ENCODE assay signal across 8 cellular contexts in genomic region chr3:184229424-184230080, GRCh38. TPM values are rescaled to one million over a fixed set of nuclear protein-coding genes. Genes with fewer than 3 reads are reported as not detected.
DNase-seq lines count a peak whose midpoint lies in the region; ATAC-seq, FAIRE-seq and TF ChIP-seq lines count a peak whose summit lies in the region.

TSS of gene VWA5B2 (plus strand) at chr3:184229585. CDS start at chr3:184230529, 944 bp downstream.

- no peak within 1 kb of the TSS for H2AK5ac ChIP-seq in IMR-90 (ENCODE audit: low read depth, low read length)

- WGBS in IMR-90 (ENCODE audit: extremely low coverage in 2 of 2, insufficient read length in 1 of 2), 2 experiments = 2% methylated on average over 20 of the region's 64 CpGs; no CpG with 5 or more reads in 1 of the 2 experiments
- 0 to 1% methylated on average over 53 to 64 of the region's 64 CpGs for WGBS in heart right ventricle, 2 donors
- WGBS in prostate gland = under 1% methylated on average over 27 of the region's 64 CpGs

- dilution Hi-C loops in IMR-90 (cut with HindIII; ENCODE audit: low sequenced_read_pairs, unreplicated experiment) = no loop called here

- intact Hi-C loops in IMR-90 (cut with micrococcal nuclease) (loop anchor here (5.0 kb wide), 1 partner anchor 58 kb away; no protein-coding TSS in a partner anchor), heart right ventricle (cut with DNase I) (no loop called here), prostate gland (cut with DNase I) (no loop called here)

- no TSS peak for BruUV-seq in IMR-90 (replicated peaks; lab: Mats Ljungman, UMichigan)

- no peak within 1 kb of the TSS for H2BK20ac ChIP-seq in IMR-90 (ENCODE audit: low read depth, low read length)

- H4K20me1 ChIP-seq in IMR-90 (ENCODE audit: insufficient read depth, low read length) = no peaks in the 10 kb centered on the region; the same call in 1 of the 2 replicates

- H3K9me3 ChIP-seq in IMR-90 (ENCODE audit: control insufficient read depth, insufficient read depth, low read length) = no peaks in the 10 kb centered on the region
- no peaks in the 10 kb centered on the region for H3K9me3 ChIP-seq in RWPE2 (ENCODE audit: severe bottlenecking)
- H3K9me3 ChIP-seq in heart right ventricle = no peaks in the 10 kb centered on the region
- no peaks in the 10 kb centered on the region for H3K9me3 ChIP-seq in prostate gland

- POLR2A ChIA-PET in IMR-90 (lab: Charles Lee; ENCODE audit: unreplicated experiment) = interaction anchor here (0.6 kb wide), 1 partner anchor 161 kb away, joined by 3 read pairs; no protein-coding TSS in a partner anchor

- H4K5ac ChIP-seq in IMR-90 (ENCODE audit: low read depth, low read length) = no peak within 1 kb of the TSS

- peak; percentile 97 for FAIRE-seq in urothelium cell line (lab: Jason Lieb, UNC)

- peak; percentile 18; the same call in 1 of the 2 replicates for TF ChIP-seq CTCF in IMR-90 (conservative IDR thresholded peaks at IDR 0.05; ENCODE audit: low read depth, low read length)
- TF ChIP-seq CTCF in RWPE2 (IDR thresholded peaks at IDR 0.05; ENCODE audit: poor library complexity, severe bottlenecking) = no peak
- peak in 8 of 9 donors; percentile 5 to 45 (median 29) for TF ChIP-seq CTCF in heart right ventricle (IDR thresholded peaks at IDR 0.05)
- TF ChIP-seq CTCF in prostate gland (IDR thresholded peaks at IDR 0.05) = peak in 2 of 4 experiments; percentile 42 to 54

- H3K9me1 ChIP-seq in IMR-90 (ENCODE audit: insufficient read depth, low read length) = 0 out of 2 replicates have a peak, but pooled peaks cover 3% of the 10 kb centered on the region

- H3K4me3 ChIP-seq in IMR-90 (ENCODE audit: insufficient read depth, low read depth, low read length) = peak within 1 kb of the TSS; percentile 47
- H3K4me3 ChIP-seq in RWPE2 (ENCODE audit: severe bottlenecking) = peak within 1 kb of the TSS; percentile 28
- peak within 1 kb of the TSS; percentile 38 to 69 (median 54) for H3K4me3 ChIP-seq in heart right ventricle
- H3K4me3 ChIP-seq in prostate gland = peak within 1 kb of the TSS; percentile 29 to 38

- no peak within 1 kb of the TSS for H2AK9ac ChIP-seq in IMR-90 (replicated peaks; ENCODE audit: low read depth, low read length, poor library complexity)

- H3K27me3 ChIP-seq in IMR-90 (ENCODE audit: control insufficient read depth, insufficient read depth, low read length) (peaks cover 64% of the 10 kb centered on the region), RWPE2 (ENCODE audit: insufficient read depth, poor library complexity, severe bottlenecking) (peaks cover 37% of the 10 kb centered on the region), heart right ventricle (peaks cover 17 to 89% (median 52%) of the 10 kb centered on the region in 7 donors), prostate gland (replicated peaks; ENCODE audit: insufficient read depth) (no peaks in the 10 kb centered on the region)

- TF ChIP-seq POLR2A in IMR-90 (IDR thresholded peaks at IDR 0.05; ENCODE audit: low read depth, low read length) (no peak), prostate gland (IDR thresholded peaks at IDR 0.05) (peak; percentile 23)

- TF ChIP-seq RAD21 in IMR-90 (IDR thresholded peaks at IDR 0.05; ENCODE audit: low read length) = no peak

- H3K18ac ChIP-seq in IMR-90 (ENCODE audit: low read depth, low read length) = no peak within 1 kb of the TSS

- in situ Hi-C loops in IMR-90 (cut with MboI; ENCODE audit: low sequenced_read_pairs) = no loop called here

- H3K14ac ChIP-seq in IMR-90 (replicated peaks; ENCODE audit: low read depth, low read length) = no peak within 1 kb of the TSS

- CTCF ChIA-PET in IMR-90 (lab: Yijun Ruan, JAX) = interaction anchor here (0.6 kb wide), 2 partner anchors 10 to 212 kb away, joined by 3 to 4 read pairs; partner anchors contain the start of gene ABCC5

- H3K56ac ChIP-seq in IMR-90 (ENCODE audit: extremely low read depth, insufficient read depth, low read length) = no peak within 1 kb of the TSS

- H2BK5ac ChIP-seq in IMR-90 (ENCODE audit: low read depth, low read length, poor library complexity, severe bottlenecking) = no peak within 1 kb of the TSS

- H4K91ac ChIP-seq in IMR-90 (ENCODE audit: insufficient read depth, low read depth, low read length) = no peak within 1 kb of the TSS

- H3K4me1 ChIP-seq in IMR-90 (ENCODE audit: control insufficient read depth, insufficient read depth, low read length) (no peaks in the 10 kb centered on the region; the same call in 1 of the 2 replicates), RWPE2 (ENCODE audit: insufficient read depth, poor library complexity, severe bottlenecking) (peaks cover 3% of the 10 kb centered on the region), heart right ventricle (peaks cover 0 to 20% (median 11%) of the 10 kb centered on the region in 9 donors), prostate gland (replicated peaks) (peaks cover 9% of the 10 kb centered on the region)

- ATAC-seq in GM21390 (IDR thresholded peaks at IDR 0.05; ENCODE audit: unreplicated experiment) (peak; percentile 84), IMR-90 (ENCODE audit: low read depth) (peak; percentile 94), RWPE2 (ENCODE audit: low read depth) (peak; percentile 76), heart right ventricle (peak; percentile 84 to 91 (median 87))

- no peaks in the 10 kb centered on the region for H3K36me3 ChIP-seq in IMR-90 (ENCODE audit: control insufficient read depth, insufficient read depth, low read length)
- H3K36me3 ChIP-seq in RWPE2 (ENCODE audit: low read depth) = no peaks in the 10 kb centered on the region
- no peaks in the 10 kb centered on the region for H3K36me3 ChIP-seq in heart right ventricle
- H3K36me3 ChIP-seq in prostate gland = no peaks in the 10 kb centered on the region

- H3K4me2 ChIP-seq in IMR-90 (ENCODE audit: low read depth, low read length) = peak within 1 kb of the TSS; percentile 80

- DNase-seq in COR-L47 (lab: John Stamatoyannopoulos, UW) (peak; percentile 90), IMR-90 (peak; percentile 18), RWPE2 (ENCODE audit: low spot score) (peak; percentile 61), heart right ventricle (peak; percentile 36 to 67), prostate gland (ENCODE audit: low spot score) (peak; percentile 37), urothelium cell line (ENCODE audit: low spot score) (peak; percentile 97)
- peak; percentile 82 for DNase-seq in activated naive CD4-positive, alpha-beta T cell treated with Interleukin-2 at 50 U/mL for 16 hours

- H3K9ac ChIP-seq in IMR-90 (ENCODE audit: low read depth, low read length) = no peak within 1 kb of the TSS

- H2BK120ac ChIP-seq in IMR-90 (ENCODE audit: low read depth, low read length) = no peak within 1 kb of the TSS

- H4K8ac ChIP-seq in IMR-90 (ENCODE audit: low read depth in 2 of 2, low read length in 2 of 2) = no peak within 1 kb of the TSS

- H3K27ac ChIP-seq in IMR-90 (ENCODE audit: insufficient read depth, low read length) (no peak within 1 kb of the TSS), RWPE2 (ENCODE audit: poor library complexity, severe bottlenecking) (no peak within 1 kb of the TSS), heart right ventricle (no peak within 1 kb of the TSS), prostate gland (no peak within 1 kb of the TSS)

- no peaks in the 10 kb centered on the region for H3K79me1 ChIP-seq in IMR-90 (ENCODE audit: low read depth in 1 of 2, low read length in 2 of 2)

- no peak within 1 kb of the TSS for H3K23ac ChIP-seq in IMR-90 (ENCODE audit: low read depth, low read length)

- H2AFZ ChIP-seq in IMR-90 (replicated peaks; ENCODE audit: low read length, poor library complexity) = peak within 1 kb of the TSS; percentile 91

- H2BK15ac ChIP-seq in IMR-90 (ENCODE audit: low read depth, low read length) = no peak within 1 kb of the TSS

- H3K4ac ChIP-seq in IMR-90 (ENCODE audit: low read depth, low read length) = no peak within 1 kb of the TSS

TF ChIP-seq in IMR-90, 13 proteins besides CTCF, POLR2A, EP300 and RAD21:
- TF ChIP-seq BHLHE40 (IDR thresholded peaks at IDR 0.05; ENCODE audit: low read depth, low read length) (no peak), MAZ (IDR thresholded peaks at IDR 0.05; ENCODE audit: borderline replicate concordance, low read depth, low read length) (peak; percentile 41; the same call in 1 of the 2 replicates)

RNA-seq across cellular contexts. Expression of gene VWA5B2, which starts in this region (rescaled TPM):
- total RNA-seq in IMR-90 (2012; rRNA removed) (not detected in 2 replicates), heart right ventricle (under 1 TPM in 1 of 10 donors, not detected in 9; 0.09 TPM), prostate gland (1 to 10 TPM in 1 of 2 donors, under 1 TPM in 1; 0.46 to 7.8 TPM)
- polyA plus RNA-seq in IMR-90 (2012; rRNA removed) (not detected in 2 replicates), heart right ventricle (under 1 TPM in 1 of 2 donors, not detected in 1; 0.03 TPM)
- polyA plus RNA-seq in IMR-90 (2012; cell fraction: cytosol; rRNA removed) = not detected in 2 replicates
- polyA plus RNA-seq in IMR-90 (2012; cell fraction: nucleus; rRNA removed; ENCODE audit: low replicate concordance) = 0.03 TPM in 1 of 2 replicates, not detected in the other

Comparison
In these comparisons a context has a peak if more than half of its experiments do, and no peak if none do; other contexts are left out.
1. Peak in DNase-seq, ATAC-seq, H3K4me3 ChIP-seq and H3K4me2 ChIP-seq in IMR-90; RNA of the gene not detected or under 1 TPM.
2. Peak in DNase-seq, ATAC-seq and H3K4me3 ChIP-seq in heart right ventricle; RNA of the gene not detected or under 1 TPM.
3. DNase-seq: peak in every context shown above with its lines; median percentile 97 in urothelium cell line; 90 in COR-L47; 82 in activated naive CD4-positive, alpha-beta T cell treated with Interleukin-2 at 50 U/mL for 16 hours; 61 in RWPE2; 52 in heart right ventricle; 37 in prostate gland; 18 in IMR-90.